In genomic region chr16:75068632-75069031, GRCh38 we compare ENCODE assay signal across 21 cellular contexts. TPM values are rescaled to one million over a fixed set of nuclear protein-coding genes. Genes with fewer than 3 reads are reported as not detected.
A peak's percentile ranks its signal among the peaks of the same experiment; 100 is the strongest.
DNase-seq lines count a peak whose midpoint lies in the region; ATAC-seq and TF ChIP-seq lines count a peak whose summit lies in the region.
"Had no signal": no experiment of that assay in that cellular context is flagged by ENCODE, and none has a peak within 500 bp of the region (broad histone marks: within the 10 kb centered on the region; RNA-seq: fewer than 3 reads in every experiment).

No MANE protein-coding gene starts in this region.

- H3K27ac ChIP-seq in CD4-positive, alpha-beta T cell (ENCODE audit: low read depth, low read length): no peak overlapping the region
- no peak overlapping the region for H3K27ac ChIP-seq in GM23338 (ENCODE audit: low read depth)
- H3K27ac ChIP-seq in stomach: peak overlapping the region in 3 of 5 donors; percentile 30 to 69 (median 62)
- H3K27ac ChIP-seq in SJCRH30: no peak overlapping the region

- no peaks in the 10 kb centered on the region for H3K36me3 Mint-ChIP-seq in CD4-positive, alpha-beta T cell (ENCODE audit: low read depth)
- H3K36me3 Mint-ChIP-seq in GM23338 (ENCODE audit: low read depth): no peaks in the 10 kb centered on the region
- peaks cover 28% of the 10 kb centered on the region for H3K36me3 Mint-ChIP-seq in activated T-helper 1 cell treated with anti-CD3 and anti-CD28 coated beads, Interleukin-12 subunit alpha, Interleukin-12 subunit beta, Interleukin-2, Interleukin-4 antibody, amounts not matched to agents 30 ng/mL and 10 ng/mL and 1 ng/mL, durations not matched to agents 14 hours and 24 hours and 36 hours (ENCODE audit: low read depth)

- H3K27me3 ChIP-seq in CD4-positive, alpha-beta T cell (ENCODE audit: control insufficient read depth, insufficient read depth, low read length): no peaks in the 10 kb centered on the region
- no peaks in the 10 kb centered on the region for H3K27me3 ChIP-seq in GM23338 (ENCODE audit: insufficient read depth)
- H3K27me3 ChIP-seq in stomach: no peaks in the 10 kb centered on the region
- H3K27me3 ChIP-seq in SJCRH30: no peaks in the 10 kb centered on the region

- H3F3A ChIP-seq in GM23338 (replicated peaks; ENCODE audit: low read depth): no peaks in the 10 kb centered on the region

- no peak for DNase-seq in CD4-positive, alpha-beta T cell
- DNase-seq in GM23338 (ENCODE audit: low spot score) (no peak), stomach (no peak), SJCRH30 (no peak), NCI-H748 treated with DMSO at 0.1 percent for 48 hours (lab: John Stamatoyannopoulos, UW) (no peak)
- DNase-seq in activated T-helper 1 cell treated with anti-CD3 and anti-CD28 coated beads, Interleukin-12 subunit alpha, Interleukin-12 subunit beta, Interleukin-2, Interleukin-4 antibody, amounts not matched to agents 30 ng/mL and 10 ng/mL and 1 ng/mL, durations not matched to agents 14 hours and 24 hours and 36 hours (ENCODE audit: low spot score): no peak
- DNase-seq: Calu3, EL, GOT3, HFFc6, Karpas-422, MM.1S, NCI-H1105 treated with DMSO at 0.1 percent for 48 hours, NCI-H1694, NCI-H2081 treated with DMSO at 0.1 percent for 48 hours, NCI-H510A, NCI-H774, OCI-M1, SHP77 had no signal

- H3K9me2 ChIP-seq in GM23338 (ENCODE audit: insufficient read depth): no peaks in the 10 kb centered on the region

- H3K36me3 ChIP-seq in GM23338 (ENCODE audit: insufficient read depth): no peaks in the 10 kb centered on the region
- H3K36me3 ChIP-seq in stomach: no peaks in the 10 kb centered on the region
- no peaks in the 10 kb centered on the region for H3K36me3 ChIP-seq in SJCRH30

- no peaks in the 10 kb centered on the region for H3K9me3 ChIP-seq in CD4-positive, alpha-beta T cell (ENCODE audit: control insufficient read depth, low read length)
- no peaks in the 10 kb centered on the region for H3K9me3 ChIP-seq in stomach
- no peaks in the 10 kb centered on the region for H3K9me3 ChIP-seq in SJCRH30 (replicated peaks)

- WGBS in stomach, 5 donors: 79 to 84% (median 84%) methylated on average over 6 of the region's 6 CpGs

- TF ChIP-seq CTCF in CD4-positive, alpha-beta T cell (IDR thresholded peaks at IDR 0.05): no peak
- TF ChIP-seq CTCF in GM23338 (conservative IDR thresholded peaks at IDR 0.05; ENCODE audit: low read depth in 2 of 2) (no peak), stomach (IDR thresholded peaks at IDR 0.05) (no peak)

- ATAC-seq in CD4-positive, alpha-beta T cell (ENCODE audit: poor library complexity): no peak
- ATAC-seq in GM23338 (no peak), HG02623 (IDR thresholded peaks at IDR 0.05; ENCODE audit: unreplicated experiment) (no peak)
- ATAC-seq: GM12878 had no signal

- H3K4me1 Mint-ChIP-seq in CD4-positive, alpha-beta T cell (ENCODE audit: low read depth): peaks cover 64% of the 10 kb centered on the region
- H3K4me1 Mint-ChIP-seq in GM23338: peaks cover 34% of the 10 kb centered on the region
- peaks cover 87% of the 10 kb centered on the region for H3K4me1 Mint-ChIP-seq in activated T-helper 1 cell treated with anti-CD3 and anti-CD28 coated beads, Interleukin-12 subunit alpha, Interleukin-12 subunit beta, Interleukin-2, Interleukin-4 antibody, amounts not matched to agents 30 ng/mL and 10 ng/mL and 1 ng/mL, durations not matched to agents 14 hours and 24 hours and 36 hours (ENCODE audit: low read depth)

- H3K9me3 Mint-ChIP-seq in CD4-positive, alpha-beta T cell: no peaks in the 10 kb centered on the region
- no peaks in the 10 kb centered on the region for H3K9me3 Mint-ChIP-seq in GM23338
- no peaks in the 10 kb centered on the region for H3K9me3 Mint-ChIP-seq in activated T-helper 1 cell treated with anti-CD3 and anti-CD28 coated beads, Interleukin-12 subunit alpha, Interleukin-12 subunit beta, Interleukin-2, Interleukin-4 antibody, amounts not matched to agents 30 ng/mL and 10 ng/mL and 1 ng/mL, durations not matched to agents 14 hours and 24 hours and 36 hours
- H3K9me3 Mint-ChIP-seq: HFFc6 had no signal

- no peak for TF ChIP-seq EP300 in stomach (IDR thresholded peaks at IDR 0.05)

- CTCF ChIA-PET in CD4-positive, alpha-beta T cell (lab: Charles Lee): interaction anchor here (2.9 kb wide), 1 partner anchor 43 kb away, joined by 10 read pairs; no protein-coding TSS in a partner anchor

- H4K20me1 ChIP-seq in GM23338 (replicated peaks; ENCODE audit: insufficient read depth): peaks cover 52% of the 10 kb centered on the region

- intact Hi-C loops in CD4-positive, alpha-beta T cell (cut with DNase I, micrococcal nuclease): no loop called here
- intact Hi-C loops in activated T-helper 1 cell treated with anti-CD3 and anti-CD28 coated beads, Interleukin-12 subunit alpha, Interleukin-12 subunit beta, Interleukin-2, Interleukin-4 antibody, amounts not matched to agents 30 ng/mL and 10 ng/mL and 1 ng/mL, durations not matched to agents 14 hours and 24 hours and 36 hours (cut with micrococcal nuclease): no loop called here
- intact Hi-C loops in stomach (cut with DNase I; ENCODE audit: low total_unique reads): no loop called here

- peak overlapping the region; percentile 49 for H3K27ac Mint-ChIP-seq in CD4-positive, alpha-beta T cell
- peak overlapping the region; percentile 4; the same call in 1 of the 2 replicates for H3K27ac Mint-ChIP-seq in GM23338
- peak overlapping the region; percentile 8 for H3K27ac Mint-ChIP-seq in activated T-helper 1 cell treated with anti-CD3 and anti-CD28 coated beads, Interleukin-12 subunit alpha, Interleukin-12 subunit beta, Interleukin-2, Interleukin-4 antibody, amounts not matched to agents 30 ng/mL and 10 ng/mL and 1 ng/mL, durations not matched to agents 14 hours and 24 hours and 36 hours
- H3K27ac Mint-ChIP-seq: HFFc6 had no signal

- no peak overlapping the region for H3K4me2 ChIP-seq in GM23338

- H3K4me3 Mint-ChIP-seq in CD4-positive, alpha-beta T cell: no peak overlapping the region
- no peak overlapping the region for H3K4me3 Mint-ChIP-seq in GM23338
- no peak overlapping the region for H3K4me3 Mint-ChIP-seq in activated T-helper 1 cell treated with anti-CD3 and anti-CD28 coated beads, Interleukin-12 subunit alpha, Interleukin-12 subunit beta, Interleukin-2, Interleukin-4 antibody, amounts not matched to agents 30 ng/mL and 10 ng/mL and 1 ng/mL, durations not matched to agents 14 hours and 24 hours and 36 hours
- H3K4me3 Mint-ChIP-seq: HFFc6 had no signal

- no peak for TF ChIP-seq POLR2A in stomach (IDR thresholded peaks at IDR 0.05)

- POLR2A ChIA-PET in CD4-positive, alpha-beta T cell (lab: Charles Lee): interaction anchor here (1.0 kb wide), 1 partner anchor 83 kb away, joined by 3 read pairs; the partner anchor contains the start of gene WDR59

- H2AFZ ChIP-seq in GM23338: no peak overlapping the region

- H3K4me3 ChIP-seq in GM23338: no peak overlapping the region
- H3K4me3 ChIP-seq in stomach: no peak overlapping the region
- no peak overlapping the region for H3K4me3 ChIP-seq in SJCRH30
- H3K4me3 ChIP-seq: GM12878 had no signal

- peaks cover 22% of the 10 kb centered on the region for H3K4me1 ChIP-seq in GM23338 (ENCODE audit: insufficient read depth)
- peaks cover 55 to 91% (median 76%) of the 10 kb centered on the region in 4 donors for H3K4me1 ChIP-seq in stomach
- no peaks in the 10 kb centered on the region for H3K4me1 ChIP-seq in SJCRH30

- no peaks in the 10 kb centered on the region for H3K27me3 Mint-ChIP-seq in CD4-positive, alpha-beta T cell
- peaks cover 2% of the 10 kb centered on the region for H3K27me3 Mint-ChIP-seq in GM23338 (ENCODE audit: insufficient read depth, low read depth, poor library complexity)
- H3K27me3 Mint-ChIP-seq in activated T-helper 1 cell treated with anti-CD3 and anti-CD28 coated beads, Interleukin-12 subunit alpha, Interleukin-12 subunit beta, Interleukin-2, Interleukin-4 antibody, amounts not matched to agents 30 ng/mL and 10 ng/mL and 1 ng/mL, durations not matched to agents 14 hours and 24 hours and 36 hours (ENCODE audit: insufficient read depth): no peaks in the 10 kb centered on the region

- peaks cover 92% of the 10 kb centered on the region for H3K79me2 ChIP-seq in GM23338 (replicated peaks; ENCODE audit: insufficient read depth)

TF ChIP-seq in GM23338, 12 proteins besides CTCF, POLR2A, EP300 and RAD21 (continues in another document):
- TF ChIP-seq EZH2 (IDR thresholded peaks at IDR 0.05; ENCODE audit: low read depth, unreplicated experiment) (no peak), NANOG (IDR thresholded peaks at IDR 0.05; ENCODE audit: borderline replicate concordance) (no peak), REST (IDR thresholded peaks at IDR 0.05; ENCODE audit: unreplicated experiment) (no peak)

RNA-seq across cellular contexts. Expression of gene LDHD, which starts 47.9 kb away (rescaled TPM):
- not detected for total RNA-seq in CD4-positive, alpha-beta T cell
- 7.7 and 10.6 TPM in 2 replicates for total RNA-seq in GM23338 (2014; rRNA removed; shearing (Covaris generic))
- 3.9 and 5.0 TPM in 2 replicates for polyA plus RNA-seq in GM23338 (2016; fragmentation: Nextera tagmentation; extraction: Ambion mirVana)
- 0.20 and 0.26 TPM in 2 replicates for total RNA-seq in activated T-helper 1 cell treated with anti-CD3 and anti-CD28 coated beads, Interleukin-12 subunit alpha, Interleukin-12 subunit beta, Interleukin-2, Interleukin-4 antibody, amounts not matched to agents 30 ng/mL and 10 ng/mL and 1 ng/mL, durations not matched to agents 14 hours and 24 hours and 36 hours
- total RNA-seq in stomach: 100 to 1,000 TPM in 1 of 5 donors, 10 to 100 TPM in 3, 1 to 10 TPM in 1; 5.0 to 110 (median 27.2) TPM
- polyA plus RNA-seq in stomach: 10 to 100 TPM; 13.0 to 34.2 (median 21.0) TPM
- total RNA-seq in SJCRH30 (2014; rRNA removed; shearing (Covaris generic)): 0.08 TPM in 1 of 2 replicates, not detected in the other

Comparison
In these comparisons a context has a peak if more than half of its experiments do, and no peak if none do; other contexts are left out.
1. H3K27ac ChIP-seq: peak in stomach (3 of 5); none in CD4-positive, alpha-beta T cell (single experiment), GM23338 (single experiment) and SJCRH30 (single experiment).
2. Peak in every context shown above with its lines, with median percentiles within 50 percentile points of each other: H3K27ac Mint-ChIP-seq.